In genomic region chr4:2024683-2025082, GRCh38 we compare ENCODE assay signal across 32 cellular contexts. TPM values are rescaled to one million over a fixed set of nuclear protein-coding genes. Genes with fewer than 3 reads are reported as not detected.
"Had no signal": no experiment of that assay in that cellular context is flagged by ENCODE, and none has a peak within 500 bp of the region (broad histone marks: within the 10 kb centered on the region; RNA-seq: fewer than 3 reads in every experiment).

No MANE protein-coding gene starts in this region.

- H3K27me3 ChIP-seq: ascending aorta, breast epithelium, cardiac muscle cell, dorsolateral prefrontal cortex had no signal

- H3K27ac ChIP-seq: ascending aorta, breast epithelium, cardiac muscle cell, coronary artery, dorsolateral prefrontal cortex had no signal

- ATAC-seq: activated CD4-positive, alpha-beta T cell treated with anti-CD3 and anti-CD28 coated beads for 36 hours; activated CD8-positive, alpha-beta T cell treated with anti-CD3 and anti-CD28 coated beads, Interleukin-2, amount 10 ng/mL, durations not matched to agents 7 days and 5 days; activated naive CD4-positive, alpha-beta T cell treated with anti-CD3 and anti-CD28 coated beads, Interleukin-2, amount 50 U/mL, for 72 hours; activated T-cell treated with anti-CD3 and anti-CD28 coated beads, Interleukin-2, amount 50 U/mL, for 72 hours; esophagus mucosa; T-helper 17 cell had no signal

- H3K4me3 Mint-ChIP-seq: activated CD4-positive, alpha-beta memory T cell treated with anti-CD3 and anti-CD28 coated beads for 36 hours; activated CD4-positive, alpha-beta T cell treated with anti-CD3 and anti-CD28 coated beads for 36 hours; activated CD4-positive, alpha-beta T cell treated with anti-CD3 and anti-CD28 coated beads, Interleukin-2, amount 10 ng/mL, durations not matched to agents 24 days and 14 days; activated CD8-positive, alpha-beta T cell treated with anti-CD3 and anti-CD28 coated beads, Interleukin-2, amount 10 ng/mL, durations not matched to agents 7 days and 5 days; activated naive CD4-positive, alpha-beta T cell treated with anti-CD3 and anti-CD28 coated beads, Interleukin-2, amount 10 ng/mL, durations not matched to agents 7 days and 5 days; activated naive CD8-positive, alpha-beta T cell treated with anti-CD3 and anti-CD28 coated beads, Interleukin-2, amount 10 ng/mL, durations not matched to agents 7 days and 5 days; activated T-cell treated with anti-CD3 and anti-CD28 coated beads, Interleukin-2, amount 50 U/mL, for 24 hours; activated T-cell treated with anti-CD3 and anti-CD28 coated beads, Interleukin-2, amount 50 U/mL, for 72 hours; brain; dendritic cell treated with granulocyte-macrophage colony-stimulating factor and Interleukin-4, amounts not matched to agents 40 ng/mL and 50 ng/mL, for 4 days; endodermal cell; T-helper 17 cell; T-helper 2 cell treated with Interferon-gamma antibody and Interleukin-4, amounts not matched to agents 5 μg/mL and 100 μg/mL, for 36 hours had no signal

- DNase-seq: activated CD4-positive, alpha-beta memory T cell treated with anti-CD3 and anti-CD28 coated beads for 36 hours; activated CD4-positive, alpha-beta T cell treated with anti-CD3 and anti-CD28 coated beads for 36 hours; activated CD4-positive, alpha-beta T cell treated with anti-CD3 and anti-CD28 coated beads, Interleukin-2, amount 10 ng/mL, durations not matched to agents 24 days and 14 days; activated CD4-positive, CD25-positive, alpha-beta regulatory T cell; activated CD4-positive, CD25-positive, alpha-beta regulatory T cell treated with anti-CD3 and anti-CD28 coated beads, Interleukin-2, amount 50 U/mL, for 72 hours; activated CD8-positive, alpha-beta memory T cell treated with anti-CD3 and anti-CD28 coated beads, Interleukin-2, amount 50 U/mL, for 48 hours; activated CD8-positive, alpha-beta T cell treated with anti-CD3 and anti-CD28 coated beads, Interleukin-2, amount 10 ng/mL, durations not matched to agents 7 days and 5 days; activated gamma-delta T cell; activated naive CD4-positive, alpha-beta T cell; activated naive CD4-positive, alpha-beta T cell treated with anti-CD3 and anti-CD28 coated beads, Interleukin-2, amount 10 ng/mL, durations not matched to agents 7 days and 5 days; activated naive CD8-positive, alpha-beta T cell treated with anti-CD3 and anti-CD28 coated beads, Interleukin-2, amount 10 ng/mL, durations not matched to agents 7 days and 5 days; activated T-cell treated with anti-CD3 and anti-CD28 coated beads for 4 hours; activated T-cell treated with anti-CD3 and anti-CD28 coated beads, Interleukin-2, amount 50 U/mL, for 24 hours; activated T-cell treated with anti-CD3 and anti-CD28 coated beads, Interleukin-2, amount 50 U/mL, for 72 hours; central memory CD4-positive, alpha-beta T cell; cerebellar nuclear complex; dorsolateral prefrontal cortex; effector memory CD4-positive, alpha-beta T cell; endodermal cell; head of caudate nucleus; T-helper 1 cell; T-helper 17 cell; T1000 had no signal

- H3K9me3 Mint-ChIP-seq: activated T-cell treated with anti-CD3 and anti-CD28 coated beads, Interleukin-2, amount 50 U/mL, for 24 hours; dendritic cell treated with granulocyte-macrophage colony-stimulating factor and Interleukin-4, amounts not matched to agents 40 ng/mL and 50 ng/mL, for 4 days had no signal

- H3K9me3 ChIP-seq: ascending aorta, breast epithelium had no signal

- H3K4me1 Mint-ChIP-seq: activated CD4-positive, alpha-beta T cell treated with anti-CD3 and anti-CD28 coated beads for 36 hours; activated CD4-positive, alpha-beta T cell treated with anti-CD3 and anti-CD28 coated beads, Interleukin-2, amount 10 ng/mL, durations not matched to agents 24 days and 14 days; activated naive CD4-positive, alpha-beta T cell treated with anti-CD3 and anti-CD28 coated beads, Interleukin-2, amount 10 ng/mL, durations not matched to agents 7 days and 5 days; brain had no signal

- H3K36me3 Mint-ChIP-seq: activated CD4-positive, alpha-beta memory T cell treated with anti-CD3 and anti-CD28 coated beads for 36 hours; activated naive CD4-positive, alpha-beta T cell treated with anti-CD3 and anti-CD28 coated beads, Interleukin-2, amount 50 U/mL, for 72 hours had no signal

- H3K36me3 ChIP-seq: ascending aorta, breast epithelium, cardiac muscle cell had no signal

- H3K4me1 ChIP-seq: ascending aorta, breast epithelium had no signal

- H3K27ac Mint-ChIP-seq: activated CD4-positive, alpha-beta memory T cell treated with anti-CD3 and anti-CD28 coated beads for 36 hours; activated CD4-positive, alpha-beta T cell treated with anti-CD3 and anti-CD28 coated beads for 36 hours; activated CD4-positive, alpha-beta T cell treated with anti-CD3 and anti-CD28 coated beads, Interleukin-2, amount 10 ng/mL, durations not matched to agents 24 days and 14 days; activated CD8-positive, alpha-beta T cell treated with anti-CD3 and anti-CD28 coated beads, Interleukin-2, amount 10 ng/mL, durations not matched to agents 7 days and 5 days; activated naive CD4-positive, alpha-beta T cell treated with anti-CD3 and anti-CD28 coated beads, Interleukin-2, amount 10 ng/mL, durations not matched to agents 7 days and 5 days; activated naive CD4-positive, alpha-beta T cell treated with anti-CD3 and anti-CD28 coated beads, Interleukin-2, amount 50 U/mL, for 72 hours; activated naive CD8-positive, alpha-beta T cell treated with anti-CD3 and anti-CD28 coated beads, Interleukin-2, amount 10 ng/mL, durations not matched to agents 7 days and 5 days; activated T-cell treated with anti-CD3 and anti-CD28 coated beads, Interleukin-2, amount 50 U/mL, for 72 hours; brain; dendritic cell treated with granulocyte-macrophage colony-stimulating factor and Interleukin-4, amounts not matched to agents 40 ng/mL and 50 ng/mL, for 4 days; endodermal cell; T-helper 17 cell; T-helper 2 cell treated with Interferon-gamma antibody and Interleukin-4, amounts not matched to agents 5 μg/mL and 100 μg/mL, for 36 hours had no signal

- H3K4me3 ChIP-seq: ascending aorta, breast epithelium, cardiac muscle cell, coronary artery, dorsolateral prefrontal cortex had no signal

RNA-seq across cellular contexts. Expression of gene NAT8L, which starts 34.4 kb away (rescaled TPM):
- total RNA-seq: ascending aorta, T-helper 17 cell had no signal
